18 cellular contexts compared by ENCODE assay signal in the genomic region with DNA sequence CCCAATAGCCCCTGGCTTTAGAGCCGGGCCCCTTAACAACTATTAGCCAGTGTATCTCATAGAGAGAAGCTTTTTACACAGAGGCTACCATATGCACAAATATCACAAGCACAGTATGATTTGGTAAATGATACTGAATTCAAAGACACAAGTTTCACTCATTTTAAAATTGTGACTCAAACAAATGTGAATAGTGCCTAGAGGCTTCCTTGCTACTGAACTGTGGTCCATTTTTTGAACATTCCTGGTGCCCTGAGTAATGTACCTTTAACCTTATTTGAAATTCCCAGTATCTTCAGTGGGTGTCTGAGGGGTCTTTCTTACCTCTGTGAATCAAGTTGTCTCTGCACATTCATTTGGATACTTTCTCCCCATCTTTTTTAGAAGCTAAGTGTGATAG.
A peak's percentile ranks its signal among the peaks of the same experiment; 100 is the strongest.
DNase-seq lines count a peak whose midpoint lies in the region; ATAC-seq, FAIRE-seq and TF ChIP-seq lines count a peak whose summit lies in the region.
"Had no signal": no experiment of that assay in that cellular context is flagged by ENCODE, and none has a peak within 500 bp of the region (broad histone marks: within the 10 kb centered on the region; RNA-seq: fewer than 3 reads in every experiment).

No MANE protein-coding gene starts in this region.

- H3K27ac Mint-ChIP-seq in osteocyte (ENCODE audit: unreplicated experiment) = peak overlapping the region; percentile 88
- no peak overlapping the region for H3K27ac Mint-ChIP-seq in CD14-positive monocyte

- H3K4ac ChIP-seq in IMR-90 (ENCODE audit: low read depth, low read length) = peak overlapping the region; percentile 31; the same call in 1 of the 2 replicates

- TF ChIP-seq POLR2A in IMR-90 (IDR thresholded peaks at IDR 0.05; ENCODE audit: low read depth, low read length) = no peak
- no peak for TF ChIP-seq POLR2A in GM12878 (IDR thresholded peaks at IDR 0.05; ENCODE audit: low read depth, low read length)

- no peaks in the 10 kb centered on the region for H4K20me1 ChIP-seq in SK-N-SH (ENCODE audit: insufficient read depth)
- H4K20me1 ChIP-seq in IMR-90 (ENCODE audit: insufficient read depth, low read length) = no peaks in the 10 kb centered on the region
- no peaks in the 10 kb centered on the region for H4K20me1 ChIP-seq in GM12878 (ENCODE audit: control insufficient read depth, insufficient read depth)

- peak overlapping the region; percentile 45; the same call in 1 of the 2 replicates for H4K5ac ChIP-seq in IMR-90 (ENCODE audit: low read depth, low read length)

- H3K27me3 ChIP-seq in SK-N-SH (ENCODE audit: insufficient read depth) = no peaks in the 10 kb centered on the region
- no peaks in the 10 kb centered on the region for H3K27me3 ChIP-seq in IMR-90 (ENCODE audit: control insufficient read depth, insufficient read depth, low read length)
- no peaks in the 10 kb centered on the region for H3K27me3 ChIP-seq in GM12878 (replicated peaks in 1 of 2; ENCODE audit: control insufficient read depth in 2 of 2, insufficient read depth in 2 of 2, low read length in 1 of 2)
- H3K27me3 ChIP-seq: BE2C, esophagus muscularis mucosa, sigmoid colon had no signal

- ATAC-seq in SK-N-SH treated with all-trans-retinoic acid at 6 μM for 48 hours = no peak
- no peak for ATAC-seq in IMR-90 (ENCODE audit: low read depth)
- ATAC-seq in GM12878 = no peak
- no peak for ATAC-seq in GM19463 (IDR thresholded peaks at IDR 0.05; ENCODE audit: unreplicated experiment)
- ATAC-seq in GM19452 (IDR thresholded peaks at IDR 0.05; ENCODE audit: unreplicated experiment) = no peak

- peak overlapping the region; percentile 69 to 97 for H3K27ac ChIP-seq in SK-N-SH (ENCODE audit: low read depth in 2 of 2, low read length in 1 of 2)
- H3K27ac ChIP-seq in IMR-90 (ENCODE audit: insufficient read depth, low read length) = no peak overlapping the region; the same call in 1 of the 2 replicates
- peak overlapping the region; percentile 93; the same call in 1 of the 2 replicates for H3K27ac ChIP-seq in GM12878 (ENCODE audit: control insufficient read depth, insufficient read depth)
- H3K27ac ChIP-seq: 22Rv1 had no signal

- peak overlapping the region; percentile 22; the same call in 1 of the 2 replicates for H3K18ac ChIP-seq in IMR-90 (ENCODE audit: low read depth, low read length)

- H3K4me1 Mint-ChIP-seq in osteocyte (ENCODE audit: unreplicated experiment) = peaks cover 58% of the 10 kb centered on the region
- peaks cover 28% of the 10 kb centered on the region for H3K4me1 Mint-ChIP-seq in CD14-positive monocyte

- H3K9ac ChIP-seq in SK-N-SH (no peak overlapping the region), IMR-90 (ENCODE audit: low read depth, low read length) (no peak overlapping the region), GM12878 (ENCODE audit: control insufficient read depth, insufficient read depth, low read length) (no peak overlapping the region)

- no peak overlapping the region for H2AK9ac ChIP-seq in IMR-90 (replicated peaks; ENCODE audit: low read depth, low read length, poor library complexity)

- no peak for TF ChIP-seq RAD21 in SK-N-SH (IDR thresholded peaks at IDR 0.05; ENCODE audit: low read length)
- TF ChIP-seq RAD21 in IMR-90 (IDR thresholded peaks at IDR 0.05; ENCODE audit: low read length) = no peak
- no peak for TF ChIP-seq RAD21 in GM12878 (IDR thresholded peaks at IDR 0.05; ENCODE audit: insufficient read depth, low read depth, low read length)

- H3K9me1 ChIP-seq in IMR-90 (ENCODE audit: insufficient read depth, low read length) = 0 out of 2 replicates have a peak, but pooled peaks cover 5% of the 10 kb centered on the region

- H2AK5ac ChIP-seq in IMR-90 (ENCODE audit: low read depth, low read length) = no peak overlapping the region

- H2AFZ ChIP-seq in SK-N-SH (ENCODE audit: low read depth) (no peak overlapping the region), IMR-90 (replicated peaks; ENCODE audit: low read length, poor library complexity) (no peak overlapping the region), GM12878 (ENCODE audit: control insufficient read depth, low read depth, low read length) (no peak overlapping the region)

- H3K36me3 ChIP-seq in SK-N-SH (replicated peaks in 1 of 2; ENCODE audit: control insufficient read depth in 1 of 2, insufficient read depth in 2 of 2, low read length in 1 of 2) (peaks cover 0 to 3% of the 10 kb centered on the region in 2 experiments), IMR-90 (ENCODE audit: control insufficient read depth, insufficient read depth, low read length) (no peaks in the 10 kb centered on the region), GM12878 (ENCODE audit: control insufficient read depth in 2 of 2, insufficient read depth in 2 of 2, low read length in 1 of 2) (0 out of 4 replicates have a peak, but pooled peaks cover 0 to 2% of the 10 kb centered on the region in 2 experiments)
- H3K36me3 ChIP-seq: BE2C, esophagus muscularis mucosa, sigmoid colon had no signal

- H3K9me3 Mint-ChIP-seq in osteocyte (ENCODE audit: unreplicated experiment) (no peaks in the 10 kb centered on the region), CD14-positive monocyte (peaks cover 0 to 2% (median 0%) of the 10 kb centered on the region in 7 donors)

- H3K4me1 ChIP-seq in SK-N-SH (ENCODE audit: control insufficient read depth in 1 of 2, insufficient read depth in 2 of 2, low read depth in 1 of 2, low read length in 1 of 2) (peaks cover 2 to 44% of the 10 kb centered on the region in 2 experiments), IMR-90 (ENCODE audit: control insufficient read depth, insufficient read depth, low read length) (peaks cover 11% of the 10 kb centered on the region), GM12878 (ENCODE audit: control insufficient read depth, insufficient read depth, low read length) (peaks cover 73% of the 10 kb centered on the region)

- TF ChIP-seq EP300 in SK-N-SH (IDR thresholded peaks at IDR 0.05; ENCODE audit: borderline replicate concordance in 1 of 2, low read depth in 1 of 2, low read length in 1 of 2) (no peak), GM12878 (IDR thresholded peaks at IDR 0.05; ENCODE audit: borderline replicate concordance in 1 of 2, control insufficient read depth in 1 of 2, low read depth in 2 of 2, low read length in 2 of 2) (no peak)

- peaks cover 4% of the 10 kb centered on the region for H3K36me3 Mint-ChIP-seq in osteocyte (ENCODE audit: unreplicated experiment)
- no peaks in the 10 kb centered on the region for H3K36me3 Mint-ChIP-seq in CD14-positive monocyte

- intact Hi-C loops in IMR-90 (cut with micrococcal nuclease) (no loop called here), GM12878 (cut with micrococcal nuclease; ENCODE audit: unreplicated experiment) (loop anchor here (5.0 kb wide), 2 partner anchors 70 to 205 kb away; a partner anchor contains a TSS), CD14-positive monocyte (cut with micrococcal nuclease) (no loop called here)

- H2BK20ac ChIP-seq in IMR-90 (ENCODE audit: low read depth, low read length) = peak overlapping the region; percentile 50; the same call in 1 of the 2 replicates

- no TSS peak for BruUV-seq in IMR-90 (replicated peaks; lab: Mats Ljungman, UMichigan)
- BruUV-seq in GM12878 (replicated peaks; lab: Mats Ljungman, UMichigan) = no TSS peak

- H2BK5ac ChIP-seq in IMR-90 (ENCODE audit: low read depth, low read length, poor library complexity, severe bottlenecking) = peak overlapping the region; percentile 99

- H2BK120ac ChIP-seq in IMR-90 (ENCODE audit: low read depth, low read length) = no peak overlapping the region

- H3K27me3 Mint-ChIP-seq in osteocyte (ENCODE audit: unreplicated experiment) (no peaks in the 10 kb centered on the region), CD14-positive monocyte (ENCODE audit: low read depth in 3 of 3) (no peaks in the 10 kb centered on the region)

- peaks cover 40% of the 10 kb centered on the region for H3F3A ChIP-seq in SK-N-SH (replicated peaks; ENCODE audit: insufficient read depth)

- H3K9me3 ChIP-seq in SK-N-SH (no peaks in the 10 kb centered on the region), IMR-90 (ENCODE audit: control insufficient read depth, insufficient read depth, low read length) (no peaks in the 10 kb centered on the region), GM12878 (replicated peaks; ENCODE audit: control insufficient read depth, insufficient read depth, low read length) (no peaks in the 10 kb centered on the region)
- H3K9me3 ChIP-seq: BE2C, esophagus muscularis mucosa, sigmoid colon had no signal

- no peak overlapping the region; the same call in 1 of the 2 replicates for H4K91ac ChIP-seq in IMR-90 (ENCODE audit: insufficient read depth, low read depth, low read length)

- H3K79me2 ChIP-seq in SK-N-SH (ENCODE audit: insufficient read depth) (peaks cover 72% of the 10 kb centered on the region), GM12878 (ENCODE audit: control insufficient read depth, insufficient read depth, low read length) (peaks cover 25% of the 10 kb centered on the region)

- TF ChIP-seq CTCF in SK-N-SH (IDR thresholded peaks at IDR 0.05) (no peak), IMR-90 (conservative IDR thresholded peaks at IDR 0.05; ENCODE audit: low read depth, low read length) (no peak), GM12878 (IDR thresholded peaks at IDR 0.05 in 2 of 3, conservative IDR thresholded peaks at IDR 0.05 in 1 of 3; ENCODE audit: control insufficient read depth in 2 of 3, extremely low read depth in 1 of 3, insufficient read depth in 1 of 3, low read depth in 3 of 3, low read length in 3 of 3) (no peak), osteocyte (IDR thresholded peaks at IDR 0.05) (no peak), CD14-positive monocyte (IDR thresholded peaks at IDR 0.05) (no peak)

- H4K8ac ChIP-seq in IMR-90 (ENCODE audit: low read depth in 2 of 2, low read length in 2 of 2) = no peak overlapping the region

- no peak overlapping the region; the same call in 1 of the 2 replicates for H3K14ac ChIP-seq in IMR-90 (replicated peaks; ENCODE audit: low read depth, low read length)

- peaks cover 16 to 48% of the 10 kb centered on the region in 2 experiments for H3K79me1 ChIP-seq in IMR-90 (ENCODE audit: low read depth in 1 of 2, low read length in 2 of 2)

- SMC1A ChIA-PET in GM12878 (lab: Charles Lee; ENCODE audit: uncharacterized antibody, unreplicated experiment) = interaction anchor here (0.6 to 4.2 kb wide), 17 partner anchors 9 to 156 kb away, joined by 3 to 34 read pairs (median 4); a partner anchor contains a TSS

- H3K4me3 Mint-ChIP-seq in osteocyte (ENCODE audit: unreplicated experiment) (no peak overlapping the region), CD14-positive monocyte (no peak overlapping the region)

- WGBS in SK-N-SH (ENCODE audit: low lambda C conversion rate) = 100% methylated on average over 1 of the region's 1 CpG
- no CpG with 5 or more reads among the region's 1 CpG for WGBS in IMR-90 (ENCODE audit: extremely low coverage in 2 of 2, insufficient read length in 1 of 2), 2 experiments
- 64% methylated on average over 1 of the region's 1 CpG for WGBS in GM12878 (ENCODE audit: insufficient coverage, insufficient replicate concordance, low lambda C conversion rate, missing lambda C conversion rate)

- no peak for FAIRE-seq in GM12878 (lab: Jason Lieb, UNC)
- FAIRE-seq: GM12892 had no signal

- DNase-seq in SK-N-SH (no peak), IMR-90 (no peak), GM12878 (ENCODE audit: low read depth, low spot score) (no peak), osteocyte (ENCODE audit: extremely low spot score, unreplicated experiment) (no peak), CD14-positive monocyte (ENCODE audit: low spot score) (no peak)
- DNase-seq: BE2C; NCI-H526 treated with DMSO at 0.1 percent for 48 hours; occipital lobe; SIG-M5; sigmoid colon; stimulated activated CD4-positive, alpha-beta T cell treated with anti-CD3 and anti-CD28 coated beads, Interleukin-1b, Interleukin-23, amount 100 ng/mL, for 48 hours; substantia nigra had no signal

- peak overlapping the region; percentile 25; the same call in 1 of the 3 replicates for H2BK15ac ChIP-seq in IMR-90 (ENCODE audit: low read depth, low read length)

- RAD21 ChIA-PET in GM12878 (lab: Charles Lee; ENCODE audit: unreplicated experiment) = interaction anchor here (0.9 to 4.0 kb wide), 7 partner anchors 11 to 154 kb away, joined by 3 to 43 read pairs (median 4); a partner anchor contains a TSS

- CTCF ChIA-PET in SK-N-SH (lab: Yijun Ruan, JAX) = interaction anchor here (0.9 kb wide), 1 partner anchor 131 kb away, joined by 3 read pairs; no protein-coding TSS in a partner anchor
- CTCF ChIA-PET in IMR-90 (lab: Yijun Ruan, JAX) = no interaction called here
- CTCF ChIA-PET in GM12878 (lab: Yijun Ruan, JAX) = interaction anchor here (1.0 to 9.7 kb wide), 7 partner anchors 14 to 175 kb away, joined by 3 to 86 read pairs (median 4); a partner anchor contains a TSS

- H3K23ac ChIP-seq in IMR-90 (ENCODE audit: low read depth, low read length) = peak overlapping the region; percentile 29

- no peak overlapping the region for H3K56ac ChIP-seq in IMR-90 (ENCODE audit: extremely low read depth, insufficient read depth, low read length)

- H3K4me3 ChIP-seq in SK-N-SH (ENCODE audit: low read depth in 2 of 2, low read length in 1 of 2) = no peak overlapping the region
- no peak overlapping the region for H3K4me3 ChIP-seq in IMR-90 (ENCODE audit: insufficient read depth, low read depth, low read length)
- H3K4me3 ChIP-seq in GM12878 = no peak overlapping the region
- H3K4me3 ChIP-seq: esophagus muscularis mucosa, sigmoid colon had no signal

- H3K9me2 ChIP-seq in SK-N-SH = no peaks in the 10 kb centered on the region

- in situ Hi-C loops in IMR-90 (cut with MboI; ENCODE audit: low sequenced_read_pairs) = no loop called here
- in situ Hi-C loops in GM12878 (cut with MboI) = no loop called here

- dilution Hi-C loops in IMR-90 (cut with HindIII; ENCODE audit: low sequenced_read_pairs, unreplicated experiment) = no loop called here

- POLR2A ChIA-PET in SK-N-SH (lab: Yijun Ruan, JAX) (no interaction called here), IMR-90 (lab: Charles Lee; ENCODE audit: unreplicated experiment) (no interaction called here), GM12878 (lab: Charles Lee) (interaction anchor here (0.6 to 1.0 kb wide), 4 partner anchors 60 to 463 kb away, joined by 3 read pairs; a partner anchor contains a TSS)

- H3K4me2 ChIP-seq in SK-N-SH (peak overlapping the region; percentile 54), IMR-90 (ENCODE audit: low read depth, low read length) (no peak overlapping the region; the same call in 1 of the 2 replicates), GM12878 (ENCODE audit: control insufficient read depth, insufficient read depth) (peak overlapping the region; percentile 22; the same call in 1 of the 2 replicates)
